In genomic region chr5:133200256-133200655, GRCh38 we compare ENCODE assay signal across 29 cellular contexts.
"Had no signal": no experiment of that assay in that cellular context is flagged by ENCODE, and none has a peak within 500 bp of the region (broad histone marks: within the 10 kb centered on the region; RNA-seq: fewer than 3 reads in every experiment).

No MANE protein-coding gene starts in this region.

- H3K36me3 ChIP-seq: adrenal gland, esophagus squamous epithelium, suprapubic skin, tibial artery, upper lobe of right lung had no signal

- H3K4me3 ChIP-seq: adrenal gland, body of pancreas, esophagus squamous epithelium, suprapubic skin, tibial artery, upper lobe of right lung had no signal

- H3K36me3 Mint-ChIP-seq: activated naive CD8-positive, alpha-beta T cell treated with anti-CD3 and anti-CD28 coated beads for 36 hours; WTC11 had no signal

- H3K4me1 ChIP-seq: adrenal gland, body of pancreas, esophagus squamous epithelium, suprapubic skin, tibial artery, upper lobe of right lung had no signal

- H3K27me3 Mint-ChIP-seq: activated naive CD8-positive, alpha-beta T cell treated with anti-CD3 and anti-CD28 coated beads for 36 hours had no signal

- ATAC-seq: activated CD8-positive, alpha-beta T cell treated with anti-CD3 and anti-CD28 coated beads, Interleukin-2, amount 10 ng/mL, durations not matched to agents 7 days and 5 days; body of pancreas; left cardiac atrium; naive thymus-derived CD4-positive, alpha-beta T cell; right cardiac atrium; upper lobe of right lung; WTC11 had no signal

- H3K4me1 Mint-ChIP-seq: activated naive CD8-positive, alpha-beta T cell treated with anti-CD3 and anti-CD28 coated beads for 36 hours; naive thymus-derived CD4-positive, alpha-beta T cell had no signal

- H3K27me3 ChIP-seq: adrenal gland, body of pancreas, suprapubic skin, upper lobe of right lung had no signal

- H3K27ac Mint-ChIP-seq: activated CD8-positive, alpha-beta T cell treated with anti-CD3 and anti-CD28 coated beads, Interleukin-2, amount 10 ng/mL, durations not matched to agents 7 days and 5 days; activated naive CD4-positive, alpha-beta T cell treated with anti-CD3 and anti-CD28 coated beads for 36 hours; activated naive CD8-positive, alpha-beta T cell treated with anti-CD3 and anti-CD28 coated beads for 36 hours; activated T-helper 1 cell treated with anti-CD3 and anti-CD28 coated beads, Interleukin-12 subunit alpha, Interleukin-12 subunit beta, Interleukin-2, Interleukin-4 antibody, amounts not matched to agents 30 ng/mL and 10 ng/mL and 1 ng/mL, durations not matched to agents 14 hours and 24 hours and 36 hours; naive thymus-derived CD4-positive, alpha-beta T cell; T-helper 1 cell treated with Interleukin-12 subunit alpha and Interleukin-12 subunit beta and Interleukin-4 antibody, amounts not matched to agents 30 μg/mL and 1 μg/mL, for 36 hours; WTC11 had no signal

- H3K9me3 ChIP-seq: adrenal gland, body of pancreas, esophagus squamous epithelium, suprapubic skin, upper lobe of right lung had no signal

- H3K9me3 Mint-ChIP-seq: activated naive CD4-positive, alpha-beta T cell treated with anti-CD3 and anti-CD28 coated beads for 36 hours; activated naive CD8-positive, alpha-beta T cell treated with anti-CD3 and anti-CD28 coated beads for 36 hours; activated T-helper 1 cell treated with anti-CD3 and anti-CD28 coated beads, Interleukin-12 subunit alpha, Interleukin-12 subunit beta, Interleukin-2, Interleukin-4 antibody, amounts not matched to agents 30 ng/mL and 10 ng/mL and 1 ng/mL, durations not matched to agents 14 hours and 24 hours and 36 hours; T-helper 1 cell treated with Interleukin-12 subunit alpha and Interleukin-12 subunit beta and Interleukin-4 antibody, amounts not matched to agents 30 μg/mL and 1 μg/mL, for 36 hours had no signal

- H3K27ac ChIP-seq: adrenal gland, body of pancreas, epithelial cell of prostate, esophagus squamous epithelium, suprapubic skin, tibial artery, upper lobe of right lung had no signal

- H3K4me3 Mint-ChIP-seq: activated CD8-positive, alpha-beta T cell treated with anti-CD3 and anti-CD28 coated beads, Interleukin-2, amount 10 ng/mL, durations not matched to agents 7 days and 5 days; activated naive CD4-positive, alpha-beta T cell treated with anti-CD3 and anti-CD28 coated beads for 36 hours; activated naive CD8-positive, alpha-beta T cell treated with anti-CD3 and anti-CD28 coated beads for 36 hours; activated T-helper 1 cell treated with anti-CD3 and anti-CD28 coated beads, Interleukin-12 subunit alpha, Interleukin-12 subunit beta, Interleukin-2, Interleukin-4 antibody, amounts not matched to agents 30 ng/mL and 10 ng/mL and 1 ng/mL, durations not matched to agents 14 hours and 24 hours and 36 hours; naive thymus-derived CD4-positive, alpha-beta T cell; T-helper 1 cell treated with Interleukin-12 subunit alpha and Interleukin-12 subunit beta and Interleukin-4 antibody, amounts not matched to agents 30 μg/mL and 1 μg/mL, for 36 hours; WTC11 had no signal

- DNase-seq: activated CD4-positive, alpha-beta T cell treated with anti-CD3 and anti-CD28 coated beads for 1 hour; activated CD8-positive, alpha-beta T cell treated with anti-CD3 and anti-CD28 coated beads, Interleukin-2, amount 10 ng/mL, durations not matched to agents 7 days and 5 days; activated effector memory CD4-positive, alpha-beta T cell treated with anti-CD3 and anti-CD28 coated beads, Interleukin-2, amount 50 U/mL, for 16 hours; activated naive CD4-positive, alpha-beta T cell treated with anti-CD3 and anti-CD28 coated beads for 36 hours; activated naive CD8-positive, alpha-beta T cell treated with anti-CD3 and anti-CD28 coated beads for 36 hours; activated T-cell treated with anti-CD3 and anti-CD28 coated beads, Interleukin-2, amount 50 U/mL, for 1 hour; aorta; body of pancreas; dermis blood vessel endothelial cell; effector CD8-positive, alpha-beta T cell; esophagus squamous epithelium; islet precursor cell; left cardiac atrium; mammary epithelial cell; naive thymus-derived CD4-positive, alpha-beta T cell; nucleus accumbens; right cardiac atrium; stimulated activated CD4-positive, alpha-beta T cell treated with anti-CD3 and anti-CD28 coated beads, Interleukin-15, amount 100 ng/mL, for 24 hours; stimulated activated CD4-positive, alpha-beta T cell treated with anti-CD3 and anti-CD28 coated beads, Interleukin-2, amount 100 ng/mL, for 24 hours; stimulated activated naive CD4-positive, alpha-beta T cell; T1000; tibial artery; upper lobe of right lung had no signal
